ENCODE assay signal across 13 cellular contexts in genomic region chr11:46452918-46453517, GRCh38.
A peak's percentile ranks its signal among the peaks of the same experiment; 100 is the strongest.
DNase-seq lines count a peak whose midpoint lies in the region; ATAC-seq, FAIRE-seq and TF ChIP-seq lines count a peak whose summit lies in the region.
"Had no signal": no experiment of that assay in that cellular context is flagged by ENCODE, and none has a peak within 500 bp of the region (broad histone marks: within the 10 kb centered on the region; RNA-seq: fewer than 3 reads in every experiment).

No MANE protein-coding gene starts in this region.

- CTCF ChIA-PET in K562 (lab: Yijun Ruan, JAX; ENCODE audit: low intra/inter-chr PET ratio): no interaction called here

- BruUV-seq in K562 (replicated peaks; lab: Mats Ljungman, UMichigan): no TSS peak

- in situ Hi-C loops in K562 (cut with MboI): no loop called here

- no peak for TF ChIP-seq EP300 in K562 (IDR thresholded peaks at IDR 0.05; ENCODE audit: low read length)

- intact Hi-C loops in K562 (cut with micrococcal nuclease): no loop called here

- 58% methylated on average over 4 of the region's 4 CpGs for WGBS in K562 (ENCODE audit: insufficient coverage, low coverage, missing lambda C conversion rate)

- H3K9ac ChIP-seq in K562 (ENCODE audit: insufficient read depth in 1 of 2, low read depth in 2 of 2, low read length in 2 of 2): no peak overlapping the region
- H3K9ac ChIP-seq: BLaER1 had no signal

- peaks cover 0 to 13% of the 10 kb centered on the region in 2 experiments; a peak in 4 of 5 replicates for H3K4me1 ChIP-seq in K562 (replicated peaks in 1 of 2; ENCODE audit: control insufficient read depth in 2 of 2, insufficient read depth in 2 of 2, low read length in 2 of 2)
- H3K4me1 ChIP-seq: A549, BLaER1, HAP-1 had no signal

- no peak overlapping the region for H3K4me3 ChIP-seq in K562
- H3K4me3 ChIP-seq: A549, BLaER1, HAP-1 had no signal

- no peak for FAIRE-seq in K562 (lab: Jason Lieb, UNC)
- FAIRE-seq in islet of Langerhans (lab: Jason Lieb, UNC): peak; percentile 60
- FAIRE-seq: A549, H1 had no signal

- POLR2A ChIA-PET in K562 (lab: Yijun Ruan, JAX): interaction anchor here (3.4 kb wide), 1 partner anchor 28 kb away, joined by 10 read pairs; no protein-coding TSS in a partner anchor

- H2AFZ ChIP-seq in K562 (ENCODE audit: low read depth, low read length): no peak overlapping the region

- no peak overlapping the region for H3K27ac ChIP-seq in K562 (ENCODE audit: extremely low read depth, low read depth, low read length)
- H3K27ac ChIP-seq: A549, BLaER1 had no signal

- no peaks in the 10 kb centered on the region for H3K36me3 ChIP-seq in K562 (ENCODE audit: control insufficient read depth, insufficient read depth, low read length)
- H3K36me3 ChIP-seq: HAP-1 had no signal

- TF ChIP-seq POLR2A in K562 (conservative IDR thresholded peaks at IDR 0.05): no peak

- no peak for ATAC-seq in K562
- ATAC-seq: A549 had no signal

- TF ChIP-seq RAD21 in K562 (CRISPR knock-in tag; conservative IDR thresholded peaks at IDR 0.05 in 1 of 2, IDR thresholded peaks at IDR 0.05 in 1 of 2): no peak

- no peaks in the 10 kb centered on the region; the same call in 2 of the 3 replicates for H3K79me2 ChIP-seq in K562 (ENCODE audit: control insufficient read depth, insufficient read depth, low read length)

- no peaks in the 10 kb centered on the region for H3K9me3 ChIP-seq in K562 (replicated peaks; ENCODE audit: control insufficient read depth, insufficient read depth, low read depth, low read length)
- H3K9me3 ChIP-seq: A549, BLaER1, HAP-1 had no signal

- no peak overlapping the region for H3K4me2 ChIP-seq in K562 (ENCODE audit: insufficient read depth, low read length)
- H3K4me2 ChIP-seq: A549, BLaER1 had no signal

- DNase-seq in NCI-H69 (lab: John Stamatoyannopoulos, UW): peak; percentile 77
- no peak for DNase-seq in K562 (ENCODE audit: extremely low read depth in 1 of 4, low spot score in 3 of 4)
- DNase-seq in activated CD4-positive, alpha-beta T cell treated with anti-CD3 and anti-CD28 coated beads, Interleukin-2, amount 50 U/mL, for 48 hours: no peak
- no peak for DNase-seq in NCI-H2029 treated with DMSO at 0.1 percent for 48 hours (lab: John Stamatoyannopoulos, UW)
- DNase-seq in AG20443 (ENCODE audit: low spot score): no peak
- DNase-seq: CD8-positive, alpha-beta memory T cell; DMS53; HFFc6 had no signal

- H3K9me1 ChIP-seq in K562 (ENCODE audit: control insufficient read depth, insufficient read depth, low read length): no peaks in the 10 kb centered on the region

- no peaks in the 10 kb centered on the region for H3K27me3 ChIP-seq in K562 (ENCODE audit: control insufficient read depth in 2 of 2, insufficient read depth in 2 of 2, low read length in 2 of 2)
- H3K27me3 ChIP-seq: BLaER1 had no signal

- no peaks in the 10 kb centered on the region; the same call in 1 of the 2 replicates for H4K20me1 ChIP-seq in K562 (replicated peaks; ENCODE audit: control insufficient read depth, insufficient read depth, low read length)

- TF ChIP-seq CTCF in K562 (IDR thresholded peaks at IDR 0.05 in 2 of 3, conservative IDR thresholded peaks at IDR 0.05 in 1 of 3; ENCODE audit: insufficient read depth in 2 of 3, low read depth in 1 of 3, low read length in 3 of 3): no peak

TF ChIP-seq in K562, 482 proteins besides CTCF, POLR2A, EP300 and RAD21:
- TF ChIP-seq ATF7 (IDR thresholded peaks at IDR 0.05) (no peak), ZNF316 (IDR thresholded peaks at IDR 0.05) (0 out of 2 replicates have a peak, but pooled peaks have one; percentile 12)
